8 cellular contexts compared by ENCODE assay signal in the genomic region with DNA sequence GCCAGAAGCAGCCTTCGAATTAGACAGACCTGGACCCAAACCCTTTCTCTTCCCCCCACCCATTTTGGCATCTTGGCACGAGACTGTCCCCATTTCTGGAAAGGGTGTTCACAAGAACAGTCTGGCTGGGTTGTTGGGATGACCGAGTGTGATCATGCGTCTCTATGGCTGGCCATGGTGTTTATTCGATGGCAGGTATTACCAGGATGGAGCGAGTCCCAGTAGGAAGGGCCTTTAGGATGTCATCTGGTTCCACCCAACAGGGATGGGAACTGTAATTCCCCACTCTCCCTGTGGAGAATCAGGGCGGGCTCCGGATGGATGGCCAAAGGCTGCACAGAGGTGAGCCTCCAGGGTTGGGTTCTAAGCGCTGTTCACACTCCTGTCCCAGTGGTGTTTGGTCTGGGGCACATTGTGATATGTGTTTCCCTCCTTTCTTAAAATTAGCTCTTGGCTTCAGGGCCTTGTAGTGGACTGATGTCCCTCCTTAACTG. TPM values are rescaled to one million over a fixed set of nuclear protein-coding genes. Genes with fewer than 3 reads are reported as not detected.
A peak's percentile ranks its signal among the peaks of the same experiment; 100 is the strongest.
DNase-seq lines count a peak whose midpoint lies in the region; ATAC-seq, FAIRE-seq and TF ChIP-seq lines count a peak whose summit lies in the region.

No MANE protein-coding gene starts in this region.

- intact Hi-C loops in activated B cell treated with CpG ODN at 0.5 μM for 24 hours (cut with micrococcal nuclease): loop anchor here (1.0 to 5.0 kb wide), 4 partner anchors 26 to 123 kb away; a partner anchor contains a TSS

- peak overlapping the region; percentile 62 for H3K4me3 Mint-ChIP-seq in activated CD4-positive, alpha-beta T cell treated with anti-CD3 and anti-CD28 coated beads, Interleukin-2, amount 10 ng/mL, durations not matched to agents 7 days and 5 days
- H3K4me3 Mint-ChIP-seq in activated B cell treated with CpG ODN at 0.5 μM for 24 hours: peak overlapping the region; percentile 75

- DNase-seq in activated CD4-positive, alpha-beta T cell treated with anti-CD3 and anti-CD28 coated beads, Interleukin-2, amount 10 ng/mL, durations not matched to agents 7 days and 5 days: no peak
- DNase-seq in activated CD4-positive, alpha-beta T cell treated with anti-CD3 and anti-CD28 coated beads for 48 hours: no peak
- DNase-seq in activated B cell treated with CpG ODN at 0.5 μM for 24 hours (no peak), keratinocyte (ENCODE audit: low read depth, low spot score) (no peak), suprapubic skin (ENCODE audit: low spot score in 2 of 2) (no peak), cerebellar cortex (ENCODE audit: low spot score) (no peak), cerebellum (ENCODE audit: low spot score) (no peak)

- peaks cover 68% of the 10 kb centered on the region for H3K36me3 Mint-ChIP-seq in activated CD4-positive, alpha-beta T cell treated with anti-CD3 and anti-CD28 coated beads, Interleukin-2, amount 10 ng/mL, durations not matched to agents 7 days and 5 days (ENCODE audit: low read depth)
- H3K36me3 Mint-ChIP-seq in activated B cell treated with CpG ODN at 0.5 μM for 24 hours (ENCODE audit: low read depth): no peaks in the 10 kb centered on the region

- H3K9me3 Mint-ChIP-seq in activated CD4-positive, alpha-beta T cell treated with anti-CD3 and anti-CD28 coated beads, Interleukin-2, amount 10 ng/mL, durations not matched to agents 7 days and 5 days: peaks cover 13% of the 10 kb centered on the region
- peaks cover 3% of the 10 kb centered on the region for H3K9me3 Mint-ChIP-seq in activated B cell treated with CpG ODN at 0.5 μM for 24 hours

- peaks cover 83% of the 10 kb centered on the region for H3K4me1 Mint-ChIP-seq in activated CD4-positive, alpha-beta T cell treated with anti-CD3 and anti-CD28 coated beads, Interleukin-2, amount 10 ng/mL, durations not matched to agents 7 days and 5 days
- H3K4me1 Mint-ChIP-seq in activated B cell treated with CpG ODN at 0.5 μM for 24 hours: peaks cover 55% of the 10 kb centered on the region

- no peaks in the 10 kb centered on the region for H3K9me1 ChIP-seq in keratinocyte (ENCODE audit: control insufficient read depth, extremely low read depth, insufficient read depth, low read length)

- H3K9me3 ChIP-seq in keratinocyte (ENCODE audit: control insufficient read depth, low read depth, low read length): no peaks in the 10 kb centered on the region
- H3K9me3 ChIP-seq in suprapubic skin: no peaks in the 10 kb centered on the region

- no peaks in the 10 kb centered on the region for H3K79me2 ChIP-seq in keratinocyte (ENCODE audit: control insufficient read depth, insufficient read depth, low read length)

- H3K4me1 ChIP-seq in keratinocyte (ENCODE audit: control insufficient read depth, extremely low read depth, insufficient read depth, low read length): peaks cover 25% of the 10 kb centered on the region
- peaks cover 37% of the 10 kb centered on the region for H3K4me1 ChIP-seq in suprapubic skin

- H3K4me3 ChIP-seq in keratinocyte (ENCODE audit: control insufficient read depth in 2 of 3, extremely low read depth in 1 of 3, insufficient read depth in 2 of 3, low read depth in 1 of 3, low read length in 3 of 3): no peak overlapping the region
- H3K4me3 ChIP-seq in suprapubic skin: no peak overlapping the region

- peak overlapping the region; percentile 79 for H3K4me2 ChIP-seq in keratinocyte (ENCODE audit: control insufficient read depth, extremely low read depth, insufficient read depth, low read depth, low read length)

- no peak for ATAC-seq in activated B cell treated with CpG ODN at 0.5 μM for 24 hours (ENCODE audit: low read depth)
- ATAC-seq in HG03520 (IDR thresholded peaks at IDR 0.05; ENCODE audit: unreplicated experiment): no peak

- no peak for TF ChIP-seq EP300 in suprapubic skin (IDR thresholded peaks at IDR 0.05)

- H3K27ac Mint-ChIP-seq in activated CD4-positive, alpha-beta T cell treated with anti-CD3 and anti-CD28 coated beads, Interleukin-2, amount 10 ng/mL, durations not matched to agents 7 days and 5 days: peak overlapping the region; percentile 99
- peak overlapping the region; percentile 92 for H3K27ac Mint-ChIP-seq in activated B cell treated with CpG ODN at 0.5 μM for 24 hours

- CTCF ChIA-PET in activated CD4-positive, alpha-beta T cell treated with anti-CD3 and anti-CD28 coated beads, Interleukin-2, amount 10 ng/mL, durations not matched to agents 7 days and 5 days (lab: Charles Lee): interaction anchor here (0.7 to 5.2 kb wide), 11 partner anchors 10 to 180 kb away, joined by 3 to 78 read pairs (median 5); a partner anchor contains a TSS
- CTCF ChIA-PET in activated B cell treated with CpG ODN at 0.5 μM for 24 hours (lab: Charles Lee): interaction anchor here (0.8 to 1.1 kb wide), 3 partner anchors 10 to 27 kb away, joined by 3 to 8 read pairs (median 4); no protein-coding TSS in a partner anchor

- no peaks in the 10 kb centered on the region for H3K36me3 ChIP-seq in keratinocyte (ENCODE audit: control insufficient read depth in 2 of 2, extremely low read depth in 1 of 2, insufficient read depth in 2 of 2, low read length in 2 of 2)
- H3K36me3 ChIP-seq in suprapubic skin: no peaks in the 10 kb centered on the region

- H3K9ac ChIP-seq in keratinocyte (ENCODE audit: control insufficient read depth, extremely low read depth, insufficient read depth, low read length): peak overlapping the region; percentile 69

- H3K27ac ChIP-seq in keratinocyte (ENCODE audit: control insufficient read depth, insufficient read depth, low read length) (peak overlapping the region; percentile 88), suprapubic skin (peak overlapping the region; percentile 92)

- WGBS in suprapubic skin: 87% methylated on average over 9 of the region's 9 CpGs

- TF ChIP-seq CTCF in activated B cell treated with CpG ODN at 0.5 μM for 24 hours (IDR thresholded peaks at IDR 0.05) (no peak), keratinocyte (optimal IDR thresholded peaks at IDR 0.05 in 1 of 3, IDR thresholded peaks at IDR 0.05 in 1 of 3, conservative IDR thresholded peaks at IDR 0.05 in 1 of 3; ENCODE audit: extremely low read depth in 1 of 3, insufficient read depth in 2 of 3, low read length in 3 of 3) (no peak), suprapubic skin (IDR thresholded peaks at IDR 0.05) (no peak)

- H2AFZ ChIP-seq in keratinocyte (ENCODE audit: control insufficient read depth, low read length): peak overlapping the region; percentile 69

- H3K27me3 ChIP-seq in keratinocyte (ENCODE audit: control insufficient read depth, extremely low read depth, insufficient read depth, low read length): no peaks in the 10 kb centered on the region
- H3K27me3 ChIP-seq in suprapubic skin: no peaks in the 10 kb centered on the region

- TF ChIP-seq POLR2A in suprapubic skin (IDR thresholded peaks at IDR 0.05): no peak

- FAIRE-seq in keratinocyte (lab: Jason Lieb, UNC): no peak

- dilution Hi-C loops in keratinocyte (cut with MboI; ENCODE audit: extremely low pct_ligation_motif_present, low sequenced_read_pairs): no loop called here

- POLR2A ChIA-PET in activated CD4-positive, alpha-beta T cell treated with anti-CD3 and anti-CD28 coated beads, Interleukin-2, amount 10 ng/mL, durations not matched to agents 7 days and 5 days (lab: Charles Lee): interaction anchor here (0.6 to 3.7 kb wide), 6 partner anchors 11 to 127 kb away, joined by 3 to 28 read pairs (median 4); no protein-coding TSS in a partner anchor
- POLR2A ChIA-PET in activated B cell treated with CpG ODN at 0.5 μM for 24 hours (lab: Charles Lee): interaction anchor here (1.2 to 3.4 kb wide), 7 partner anchors 12 to 124 kb away, joined by 3 to 29 read pairs (median 17); a partner anchor contains a TSS

- H4K20me1 ChIP-seq in keratinocyte (ENCODE audit: control insufficient read depth, extremely low read depth, insufficient read depth, low read length): no peaks in the 10 kb centered on the region

- no peaks in the 10 kb centered on the region for H3K27me3 Mint-ChIP-seq in activated CD4-positive, alpha-beta T cell treated with anti-CD3 and anti-CD28 coated beads, Interleukin-2, amount 10 ng/mL, durations not matched to agents 7 days and 5 days
- H3K27me3 Mint-ChIP-seq in activated B cell treated with CpG ODN at 0.5 μM for 24 hours: no peaks in the 10 kb centered on the region

RNA-seq across cellular contexts. Expression of a gene that starts 33.4 kb away (rescaled TPM):
- 100 to 1,000 TPM; 190 to 201 TPM for total RNA-seq in activated CD4-positive, alpha-beta T cell treated with anti-CD3 and anti-CD28 coated beads, Interleukin-2, amount 10 ng/mL, durations not matched to agents 7 days and 5 days
- 169 and 193 TPM in 2 replicates for total RNA-seq in activated B cell treated with CpG ODN at 0.5 μM for 24 hours
- 231 to 359 TPM (median 273 TPM) in 3 replicates for polyA plus RNA-seq in keratinocyte
- 54.8 TPM for polyA plus RNA-seq in keratinocyte (2011; ENCODE audit: low read depth)
- 250 and 373 TPM in 2 replicates for polyA plus RNA-seq in keratinocyte (2011; cell fraction: cytosol; rRNA removed)
- 111 and 123 TPM in 2 replicates for polyA plus RNA-seq in keratinocyte (2011; cell fraction: nucleus; rRNA removed)
- polyA plus RNA-seq in keratinocyte (2012; ENCODE audit: low replicate concordance): 182 and 202 TPM in 2 replicates
- polyA minus RNA-seq in keratinocyte: 44.7 to 124 TPM (median 120 TPM) in 3 replicates
- polyA minus RNA-seq in keratinocyte (2011; cell fraction: cytosol; rRNA and poly(A)+ RNA removed): 90.0 TPM
- 15.3 and 30.9 TPM in 2 replicates for polyA minus RNA-seq in keratinocyte (2011; cell fraction: nucleus; rRNA and poly(A)+ RNA removed)
- 100 to 1,000 TPM; 121 to 182 (median 159) TPM for total RNA-seq in suprapubic skin
- total RNA-seq in cerebellum: 82.2 TPM
